7 cellular contexts compared by ENCODE assay signal in the genomic region with DNA sequence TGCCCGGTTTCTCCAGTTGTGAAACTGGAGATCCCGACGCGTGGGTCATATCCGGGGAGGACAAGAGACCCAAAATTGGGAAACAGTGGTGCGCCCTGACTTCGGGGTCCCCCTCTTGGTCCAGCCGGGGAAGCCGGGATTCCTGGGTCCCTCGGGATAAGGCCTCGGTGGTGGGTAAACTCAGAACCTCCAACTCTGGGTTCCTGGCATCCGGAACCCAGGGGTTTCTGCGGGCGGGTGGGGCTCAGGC. TPM values are rescaled to one million over a fixed set of nuclear protein-coding genes. Genes with fewer than 3 reads are reported as not detected.
A peak's percentile ranks its signal among the peaks of the same experiment; 100 is the strongest.
DNase-seq lines count a peak whose midpoint lies in the region; TF ChIP-seq lines count a peak whose summit lies in the region.

No MANE protein-coding gene starts in this region.

- no peak for TF ChIP-seq POLR2A in stomach (IDR thresholded peaks at IDR 0.05)

- peaks cover 49% of the 10 kb centered on the region for H3K4me1 Mint-ChIP-seq in activated naive CD8-positive, alpha-beta T cell treated with anti-CD3 and anti-CD28 coated beads for 36 hours

- H3K27ac ChIP-seq in HUES48 (ENCODE audit: low read depth, low read length): peak overlapping the region; percentile 88
- H3K27ac ChIP-seq in iPS-20b (ENCODE audit: low read length): no peak overlapping the region
- peak overlapping the region; percentile 98 to 100 (median 99) for H3K27ac ChIP-seq in stomach

- H3K27me3 Mint-ChIP-seq in activated naive CD8-positive, alpha-beta T cell treated with anti-CD3 and anti-CD28 coated beads for 36 hours: peaks cover 4% of the 10 kb centered on the region

- H3K36me3 Mint-ChIP-seq in activated naive CD8-positive, alpha-beta T cell treated with anti-CD3 and anti-CD28 coated beads for 36 hours: peaks cover 18% of the 10 kb centered on the region

- peak overlapping the region; percentile 82 for H3K9ac ChIP-seq in HUES48 (ENCODE audit: low read depth, low read length)
- H3K9ac ChIP-seq in iPS-20b (ENCODE audit: low read depth, low read length): peak overlapping the region; percentile 90; the same call in 1 of the 2 replicates

- H3K9me3 Mint-ChIP-seq in activated naive CD8-positive, alpha-beta T cell treated with anti-CD3 and anti-CD28 coated beads for 36 hours: no peaks in the 10 kb centered on the region

- no peaks in the 10 kb centered on the region for H3K27me3 ChIP-seq in HUES48 (ENCODE audit: control insufficient read depth, insufficient read depth, low read length)
- H3K27me3 ChIP-seq in iPS-20b (ENCODE audit: insufficient read depth, low read length): no peaks in the 10 kb centered on the region; the same call in 1 of the 2 replicates
- no peaks in the 10 kb centered on the region for H3K27me3 ChIP-seq in stomach

- DNase-seq in activated naive CD8-positive, alpha-beta T cell treated with anti-CD3 and anti-CD28 coated beads for 36 hours: no peak
- DNase-seq in stomach (no peak), SKM-1 (lab: John Stamatoyannopoulos, UW; ENCODE audit: unreplicated experiment) (no peak), NCI-H2107 treated with DMSO at 0.1 percent for 48 hours (lab: John Stamatoyannopoulos, UW; ENCODE audit: unreplicated experiment) (no peak), kidney tubule cell (ENCODE audit: low spot score) (no peak)

- peak overlapping the region; percentile 96 for H3K27ac Mint-ChIP-seq in activated naive CD8-positive, alpha-beta T cell treated with anti-CD3 and anti-CD28 coated beads for 36 hours

- intact Hi-C loops in stomach (cut with DNase I; ENCODE audit: low total_unique reads): no loop called here

- WGBS in stomach, 5 donors: 0 to 2% (median 1%) methylated on average over 4 to 14 of the region's 14 CpGs

- no peak for TF ChIP-seq EP300 in stomach (IDR thresholded peaks at IDR 0.05)

- H3K9me3 ChIP-seq in HUES48 (ENCODE audit: control insufficient read depth, insufficient read depth, low read length) (no peaks in the 10 kb centered on the region), iPS-20b (ENCODE audit: insufficient read depth, low read depth, low read length) (no peaks in the 10 kb centered on the region), stomach (no peaks in the 10 kb centered on the region)

- 0 out of 2 replicates have a peak, but pooled peaks cover 4% of the 10 kb centered on the region for H3K36me3 ChIP-seq in HUES48 (ENCODE audit: control insufficient read depth, insufficient read depth, low read length)
- peaks cover 9% of the 10 kb centered on the region; the same call in 1 of the 2 replicates for H3K36me3 ChIP-seq in iPS-20b (ENCODE audit: insufficient read depth, low read depth, low read length)
- peaks cover 15 to 23% (median 20%) of the 10 kb centered on the region in 4 donors for H3K36me3 ChIP-seq in stomach

- peak overlapping the region; percentile 95 for H3K4me3 Mint-ChIP-seq in activated naive CD8-positive, alpha-beta T cell treated with anti-CD3 and anti-CD28 coated beads for 36 hours

- H3K4me3 ChIP-seq in HUES48 (ENCODE audit: low read depth, low read length) (peak overlapping the region; percentile 99), iPS-20b (ENCODE audit: low read length) (peak overlapping the region; percentile 96), stomach (peak overlapping the region; percentile 91 to 95 (median 93))

- peaks cover 35% of the 10 kb centered on the region for H3K4me1 ChIP-seq in HUES48 (ENCODE audit: control insufficient read depth, insufficient read depth, low read length)
- H3K4me1 ChIP-seq in iPS-20b (ENCODE audit: insufficient read depth, low read length): peaks cover 32% of the 10 kb centered on the region
- peaks cover 39 to 65% (median 54%) of the 10 kb centered on the region in 4 donors for H3K4me1 ChIP-seq in stomach

- no peak for TF ChIP-seq CTCF in stomach (IDR thresholded peaks at IDR 0.05)

RNA-seq across cellular contexts. Expression of a gene that starts 0.7 kb away (rescaled TPM):
- total RNA-seq in activated naive CD8-positive, alpha-beta T cell treated with anti-CD3 and anti-CD28 coated beads for 36 hours: 10 to 100 TPM; 15.5 to 15.6 TPM
- total RNA-seq in stomach: 1,000 to 10,000 TPM in 1 of 5 donors, 100 to 1,000 TPM in 3, 10 to 100 TPM in 1; 26.1 to 1,667 (median 340) TPM
- polyA plus RNA-seq in stomach: 100 to 1,000 TPM; 127 to 150 (median 136) TPM

RNA-seq across cellular contexts. Expression of a gene that starts 5.2 kb away (rescaled TPM):
- total RNA-seq in activated naive CD8-positive, alpha-beta T cell treated with anti-CD3 and anti-CD28 coated beads for 36 hours: 10 to 100 TPM; 29.1 to 40.0 TPM
- 10 to 100 TPM in 2 of 5 donors, 1 to 10 TPM in 3; 1.4 to 20.2 (median 8.5) TPM for total RNA-seq in stomach
- polyA plus RNA-seq in stomach: 1 to 10 TPM; 4.6 to 6.3 (median 4.9) TPM

RNA-seq across cellular contexts. Expression of a gene that starts 16.1 kb away (rescaled TPM):
- total RNA-seq in activated naive CD8-positive, alpha-beta T cell treated with anti-CD3 and anti-CD28 coated beads for 36 hours: 10 to 100 TPM; 23.3 to 26.8 TPM
- 10 to 100 TPM in 4 of 5 donors, 1 to 10 TPM in 1; 6.4 to 91.0 (median 23.0) TPM for total RNA-seq in stomach
- 10 to 100 TPM; 20.4 to 22.1 (median 20.5) TPM for polyA plus RNA-seq in stomach

RNA-seq across cellular contexts. Expression of a gene that starts 16.4 kb away (rescaled TPM):
- total RNA-seq in activated naive CD8-positive, alpha-beta T cell treated with anti-CD3 and anti-CD28 coated beads for 36 hours: 10 to 100 TPM; 43.6 to 44.0 TPM
- total RNA-seq in stomach: 10 to 100 TPM in 3 of 5 donors, 1 to 10 TPM in 2; 7.0 to 77.2 (median 21.4) TPM
- polyA plus RNA-seq in stomach: 10 to 100 TPM; 31.7 to 49.0 (median 32.2) TPM

RNA-seq across cellular contexts. Expression of a gene that starts 28.4 kb away (rescaled TPM):
- total RNA-seq in activated naive CD8-positive, alpha-beta T cell treated with anti-CD3 and anti-CD28 coated beads for 36 hours: 1,000 to 10,000 TPM; 3,164 to 3,181 TPM
- 1,000 to 10,000 TPM in 3 of 5 donors, 100 to 1,000 TPM in 1, 10 to 100 TPM in 1; 69.0 to 2,451 (median 1,419) TPM for total RNA-seq in stomach
- polyA plus RNA-seq in stomach: 1,000 to 10,000 TPM; 3,264 to 4,294 (median 3,586) TPM
